24 cellular contexts compared by ENCODE assay signal in the genomic region with DNA sequence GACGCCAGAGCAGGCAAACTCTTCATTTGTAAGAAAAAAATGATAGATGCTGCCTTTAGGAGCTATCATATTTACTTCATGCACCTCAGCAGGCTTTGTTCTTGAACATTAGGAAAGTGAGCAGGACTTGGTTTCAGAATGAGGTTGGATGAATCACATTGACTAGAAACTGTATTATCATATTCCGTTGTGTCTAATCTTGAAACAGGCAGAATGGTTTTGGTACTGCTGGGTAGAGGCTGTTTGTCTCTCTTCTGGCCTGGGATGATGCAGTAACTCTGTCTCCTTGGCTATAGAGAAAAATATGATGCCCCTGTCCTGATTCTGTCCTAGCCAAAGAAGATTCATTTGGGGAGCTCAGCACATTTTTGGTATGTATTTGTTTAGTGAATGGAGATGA.
"Had no signal": no experiment of that assay in that cellular context is flagged by ENCODE, and none has a peak within 500 bp of the region (broad histone marks: within the 10 kb centered on the region; RNA-seq: fewer than 3 reads in every experiment).

No MANE protein-coding gene starts in this region.

- H3K27me3 Mint-ChIP-seq: activated B cell treated with CpG ODN at 0.5 μM for 24 hours; activated CD4-positive, alpha-beta T cell treated with anti-CD3 and anti-CD28 coated beads, Interleukin-2, amount 10 ng/mL, durations not matched to agents 7 days and 5 days; activated CD8-positive, alpha-beta T cell treated with anti-CD3 and anti-CD28 coated beads for 36 hours; activated naive CD8-positive, alpha-beta T cell treated with anti-CD3 and anti-CD28 coated beads for 36 hours; T-cell had no signal

- H3K27ac Mint-ChIP-seq: activated B cell treated with CpG ODN at 0.5 μM for 24 hours; activated CD4-positive, alpha-beta T cell treated with anti-CD3 and anti-CD28 coated beads, Interleukin-2, amount 10 ng/mL, durations not matched to agents 7 days and 5 days; activated CD8-positive, alpha-beta T cell treated with anti-CD3 and anti-CD28 coated beads for 36 hours; activated naive CD8-positive, alpha-beta T cell treated with anti-CD3 and anti-CD28 coated beads for 36 hours; activated T-cell treated with anti-CD3 and anti-CD28 coated beads, Interleukin-2, amount 50 U/mL, for 72 hours; T-cell had no signal

- H3K27ac ChIP-seq: brain microvascular endothelial cell, cardiac muscle cell, SK-N-MC had no signal

- H3K4me3 ChIP-seq: cardiac muscle cell, SK-N-MC had no signal

- H3K36me3 Mint-ChIP-seq: activated naive CD8-positive, alpha-beta T cell treated with anti-CD3 and anti-CD28 coated beads for 36 hours; T-cell had no signal

- H3K36me3 ChIP-seq: brain microvascular endothelial cell, cardiac muscle cell had no signal

- H3K4me1 Mint-ChIP-seq: activated B cell treated with CpG ODN at 0.5 μM for 24 hours; activated CD4-positive, alpha-beta T cell treated with anti-CD3 and anti-CD28 coated beads, Interleukin-2, amount 10 ng/mL, durations not matched to agents 7 days and 5 days; activated naive CD8-positive, alpha-beta T cell treated with anti-CD3 and anti-CD28 coated beads for 36 hours; T-cell had no signal

- H3K9me3 Mint-ChIP-seq: activated B cell treated with CpG ODN at 0.5 μM for 24 hours had no signal

- H3K27me3 ChIP-seq: brain microvascular endothelial cell, cardiac muscle cell had no signal

- H3K4me3 Mint-ChIP-seq: activated B cell treated with CpG ODN at 0.5 μM for 24 hours; activated CD4-positive, alpha-beta T cell treated with anti-CD3 and anti-CD28 coated beads, Interleukin-2, amount 10 ng/mL, durations not matched to agents 7 days and 5 days; activated CD8-positive, alpha-beta T cell treated with anti-CD3 and anti-CD28 coated beads for 36 hours; activated naive CD8-positive, alpha-beta T cell treated with anti-CD3 and anti-CD28 coated beads for 36 hours; activated T-cell treated with anti-CD3 and anti-CD28 coated beads, Interleukin-2, amount 50 U/mL, for 72 hours; T-cell had no signal

- DNase-seq: activated B cell treated with CpG ODN at 0.5 μM for 24 hours; activated CD4-positive, alpha-beta T cell treated with anti-CD3 and anti-CD28 coated beads for 1 hour; activated CD4-positive, alpha-beta T cell treated with anti-CD3 and anti-CD28 coated beads, Interleukin-2, amount 10 ng/mL, durations not matched to agents 7 days and 5 days; activated CD8-positive, alpha-beta memory T cell treated with anti-CD3 and anti-CD28 coated beads, Interleukin-2, amount 50 U/mL, for 4 hours; activated CD8-positive, alpha-beta T cell treated with anti-CD3 and anti-CD28 coated beads for 36 hours; activated effector memory CD4-positive, alpha-beta T cell treated with Interleukin-2 at 50 U/mL for 16 hours; activated naive CD4-positive, alpha-beta T cell treated with Interleukin-2 at 50 U/mL for 16 hours; activated naive CD8-positive, alpha-beta T cell treated with anti-CD3 and anti-CD28 coated beads for 36 hours; activated T-cell treated with anti-CD3 and anti-CD28 coated beads, Interleukin-2, amount 50 U/mL, for 72 hours; brain microvascular endothelial cell; NCI-H1105 treated with DMSO at 0.1 percent for 48 hours; NCI-H1436 treated with DMSO at 0.1 percent for 48 hours; NCI-H187; NCI-H2081; NCI-H510A treated with DMSO at 0.1 percent for 48 hours; OCI-M1; RPMI8226; T-cell; T-helper 2 cell; T1000 had no signal

- ATAC-seq: activated CD8-positive, alpha-beta T cell treated with anti-CD3 and anti-CD28 coated beads for 36 hours; Panc1; Right ventricle myocardium inferior; T-cell had no signal
